In genomic region chr15:63165166-63165859, GRCh38 we compare ENCODE assay signal across 19 cellular contexts. TPM values are rescaled to one million over a fixed set of nuclear protein-coding genes. Genes with fewer than 3 reads are reported as not detected.
A peak's percentile ranks its signal among the peaks of the same experiment; 100 is the strongest.
DNase-seq lines count a peak whose midpoint lies in the region; ATAC-seq and TF ChIP-seq lines count a peak whose summit lies in the region.
"Had no signal": no experiment of that assay in that cellular context is flagged by ENCODE, and none has a peak within 500 bp of the region (broad histone marks: within the 10 kb centered on the region; RNA-seq: fewer than 3 reads in every experiment).

No MANE protein-coding gene starts in this region.

- no peak overlapping the region for H3K4me3 Mint-ChIP-seq in endodermal cell
- no peak overlapping the region for H3K4me3 Mint-ChIP-seq in GM23338

- H3K79me2 ChIP-seq in GM23338 (replicated peaks; ENCODE audit: insufficient read depth), result no peaks in the 10 kb centered on the region

- H3K4me1 ChIP-seq in SJSA1 (replicated peaks) (peaks cover 19% of the 10 kb centered on the region), endodermal cell (ENCODE audit: control insufficient read depth, insufficient read depth, low read length) (no peaks in the 10 kb centered on the region), GM23338 (ENCODE audit: insufficient read depth) (peaks cover 6% of the 10 kb centered on the region)
- H3K4me1 ChIP-seq: HAP-1, SJCRH30 had no signal

- H3K27me3 Mint-ChIP-seq in endodermal cell (ENCODE audit: insufficient read depth), result no peaks in the 10 kb centered on the region
- no peaks in the 10 kb centered on the region for H3K27me3 Mint-ChIP-seq in GM23338 (ENCODE audit: insufficient read depth, low read depth, poor library complexity)

- H3K4me2 ChIP-seq in GM23338, result no peak overlapping the region
- H3K4me2 ChIP-seq: PC-9 had no signal

- H3K9me3 Mint-ChIP-seq in endodermal cell (no peaks in the 10 kb centered on the region), GM23338 (no peaks in the 10 kb centered on the region)

- no peak for ATAC-seq in HG02759 (IDR thresholded peaks at IDR 0.05; ENCODE audit: unreplicated experiment)
- ATAC-seq in GM23338, result no peak
- ATAC-seq: Right ventricle myocardium inferior had no signal

- 0 out of 2 replicates have a peak, but pooled peaks cover 2% of the 10 kb centered on the region for H3K9me2 ChIP-seq in GM23338 (ENCODE audit: insufficient read depth)

- no peaks in the 10 kb centered on the region for H3K27me3 ChIP-seq in SJSA1 (replicated peaks)
- H3K27me3 ChIP-seq in endodermal cell (ENCODE audit: control insufficient read depth, insufficient read depth, low read length, poor library complexity, severe bottlenecking), result no peaks in the 10 kb centered on the region
- H3K27me3 ChIP-seq in GM23338 (ENCODE audit: insufficient read depth), result no peaks in the 10 kb centered on the region
- H3K27me3 ChIP-seq: SJCRH30 had no signal

- TF ChIP-seq CTCF in endodermal cell (conservative IDR thresholded peaks at IDR 0.05), result no peak
- TF ChIP-seq CTCF in GM23338 (conservative IDR thresholded peaks at IDR 0.05; ENCODE audit: low read depth in 2 of 2), result no peak

- H2AFZ ChIP-seq in GM23338, result no peak overlapping the region
- H2AFZ ChIP-seq: PC-9 had no signal

- H3F3A ChIP-seq in GM23338 (replicated peaks; ENCODE audit: low read depth), result no peaks in the 10 kb centered on the region

- H3K36me3 ChIP-seq in SJSA1, result no peaks in the 10 kb centered on the region
- no peaks in the 10 kb centered on the region for H3K36me3 ChIP-seq in endodermal cell (ENCODE audit: control insufficient read depth, insufficient read depth, low read length)
- no peaks in the 10 kb centered on the region for H3K36me3 ChIP-seq in GM23338 (ENCODE audit: insufficient read depth)
- H3K36me3 ChIP-seq: HAP-1, SJCRH30 had no signal

- H3K27ac ChIP-seq in SJSA1, result peak overlapping the region; percentile 35
- H3K27ac ChIP-seq in endodermal cell (ENCODE audit: low read depth, low read length), result no peak overlapping the region
- H3K27ac ChIP-seq in GM23338 (ENCODE audit: low read depth), result no peak overlapping the region
- H3K27ac ChIP-seq: PC-9, SJCRH30 had no signal

- H3K4me3 ChIP-seq in SJSA1 (no peak overlapping the region), endodermal cell (ENCODE audit: low read length) (no peak overlapping the region), GM23338 (no peak overlapping the region)
- H3K4me3 ChIP-seq: HAP-1, PC-9, SJCRH30 had no signal

- peaks cover 7% of the 10 kb centered on the region for H3K4me1 Mint-ChIP-seq in endodermal cell
- H3K4me1 Mint-ChIP-seq in GM23338, result peaks cover 10% of the 10 kb centered on the region

- no peak overlapping the region for H3K9ac ChIP-seq in endodermal cell (ENCODE audit: extremely low read depth, low read length, poor library complexity, severe bottlenecking)

- no peaks in the 10 kb centered on the region for H3K36me3 Mint-ChIP-seq in endodermal cell (ENCODE audit: low read depth)
- H3K36me3 Mint-ChIP-seq in GM23338 (ENCODE audit: low read depth), result no peaks in the 10 kb centered on the region

- H3K27ac Mint-ChIP-seq in endodermal cell (no peak overlapping the region), GM23338 (no peak overlapping the region)

- H3K9me3 ChIP-seq in SJSA1 (replicated peaks) (no peaks in the 10 kb centered on the region), endodermal cell (ENCODE audit: control insufficient read depth, low read length) (no peaks in the 10 kb centered on the region)
- H3K9me3 ChIP-seq: HAP-1, SJCRH30 had no signal

- peak; percentile 19 for DNase-seq in GM03348 (ENCODE audit: low spot score)
- peak; percentile 11 to 46 for DNase-seq in SJSA1 (ENCODE audit: low read depth in 1 of 2, low spot score in 2 of 2)
- peak; percentile 10 for DNase-seq in endodermal cell
- no peak for DNase-seq in KG1 (lab: John Stamatoyannopoulos, UW)
- DNase-seq in GM23338 (ENCODE audit: low spot score), result no peak
- DNase-seq in NCI-H187 (lab: John Stamatoyannopoulos, UW), result no peak
- DNase-seq: DMS153, DND-41, GOT3, NCI-H1105, NCI-H1436 treated with DMSO at 0.1 percent for 48 hours, NCI-H2029 treated with DMSO at 0.1 percent for 48 hours, NCI-H446 treated with DMSO at 0.1 percent for 48 hours, NCI-H526, PC-9, SJCRH30 had no signal

- WGBS in endodermal cell (ENCODE audit: insufficient coverage in 1 of 2, insufficient read length in 1 of 2), 2 experiments, result 99 to 100% methylated on average over 5 of the region's 6 CpGs

- H4K20me1 ChIP-seq in GM23338 (replicated peaks; ENCODE audit: insufficient read depth), result no peaks in the 10 kb centered on the region

TF ChIP-seq in GM23338, 12 proteins besides CTCF, POLR2A, EP300 and RAD21 (continues in another document):
- no peak for TF ChIP-seq EZH2phosphoT487 (IDR thresholded peaks at IDR 0.05; ENCODE audit: unreplicated experiment)
- TF ChIP-seq NANOG (IDR thresholded peaks at IDR 0.05; ENCODE audit: borderline replicate concordance), result no peak
- no peak for TF ChIP-seq REST (IDR thresholded peaks at IDR 0.05; ENCODE audit: unreplicated experiment)
- no peak for TF ChIP-seq ZNF331 (CRISPR knock-in tag; IDR thresholded peaks at IDR 0.05; ENCODE audit: low read depth)
- TF ChIP-seq CREB1 (CRISPR knock-in tag; IDR thresholded peaks at IDR 0.05; ENCODE audit: low read depth), result no peak
- TF ChIP-seq STAT1 (IDR thresholded peaks at IDR 0.05; ENCODE audit: unreplicated experiment), result no peak
- TF ChIP-seq ETS1 (IDR thresholded peaks at IDR 0.05), result no peak
- no peak for TF ChIP-seq EZH2 (IDR thresholded peaks at IDR 0.05; ENCODE audit: low read depth, unreplicated experiment)
- TF ChIP-seq POLR2AphosphoS5 (IDR thresholded peaks at IDR 0.05; ENCODE audit: low read depth), result no peak
- no peak for TF ChIP-seq JUNB (IDR thresholded peaks at IDR 0.05; ENCODE audit: unreplicated experiment)
- no peak for TF ChIP-seq ZNF114 (CRISPR knock-in tag; IDR thresholded peaks at IDR 0.05)

RNA-seq across cellular contexts. Expression of gene RPS27L, which starts 8.0 kb away (rescaled TPM):
- total RNA-seq in SJSA1 (2014; rRNA removed; shearing (Covaris generic)), result 122 and 148 TPM in 2 replicates
- 10 to 100 TPM; 56.2 to 68.8 TPM for total RNA-seq in endodermal cell
- 187 TPM for polyA plus RNA-seq in endodermal cell (2013, experiment 1 of 2)
- 190 TPM for polyA plus RNA-seq in endodermal cell (2013, experiment 2 of 2)
- total RNA-seq in GM23338 (2014; rRNA removed; shearing (Covaris generic)), result 48.2 and 85.9 TPM in 2 replicates
- polyA plus RNA-seq in GM23338 (2016; fragmentation: Nextera tagmentation; extraction: Ambion mirVana), result 1,011 and 1,086 TPM in 2 replicates

RNA-seq across cellular contexts. Expression of gene RAB8B, which starts 24.1 kb away (rescaled TPM):
- total RNA-seq in SJSA1 (2014; rRNA removed; shearing (Covaris generic)), result 66.8 and 75.1 TPM in 2 replicates
- 10 to 100 TPM; 21.9 to 28.8 TPM for total RNA-seq in endodermal cell
- polyA plus RNA-seq in endodermal cell (2013, experiment 1 of 2), result 27.5 TPM
- 27.5 TPM for polyA plus RNA-seq in endodermal cell (2013, experiment 2 of 2)
- total RNA-seq in GM23338 (2014; rRNA removed; shearing (Covaris generic)), result 38.1 and 41.7 TPM in 2 replicates
- 23.2 and 23.5 TPM in 2 replicates for polyA plus RNA-seq in GM23338 (2016; fragmentation: Nextera tagmentation; extraction: Ambion mirVana)

RNA-seq across cellular contexts. Expression of gene LACTB, which starts 43.7 kb away (rescaled TPM):
- total RNA-seq in SJSA1 (2014; rRNA removed; shearing (Covaris generic)), result 71.8 and 100 TPM in 2 replicates
- total RNA-seq in endodermal cell, result 10 to 100 TPM; 13.3 to 14.9 TPM
- 8.6 TPM for polyA plus RNA-seq in endodermal cell (2013, experiment 1 of 2)
- 10.1 TPM for polyA plus RNA-seq in endodermal cell (2013, experiment 2 of 2)
- 15.2 and 18.6 TPM in 2 replicates for total RNA-seq in GM23338 (2014; rRNA removed; shearing (Covaris generic))
- 20.9 and 21.3 TPM in 2 replicates for polyA plus RNA-seq in GM23338 (2016; fragmentation: Nextera tagmentation; extraction: Ambion mirVana)

Comparison
In these comparisons a context has a peak if more than half of its experiments do, and no peak if none do; other contexts are left out.
1. DNase-seq: peak in GM03348 (single experiment), SJSA1 (2 of 2) and endodermal cell (single experiment); none in KG1 (single experiment), GM23338 (single experiment) and NCI-H187 (0 of 2).